In genomic region chr9:96031366-96031824, GRCh38 we compare ENCODE assay signal across 9 cellular contexts.
DNase-seq lines count a peak whose midpoint lies in the region; ATAC-seq, FAIRE-seq and TF ChIP-seq lines count a peak whose summit lies in the region.
"Had no signal": no experiment of that assay in that cellular context is flagged by ENCODE, and none has a peak within 500 bp of the region (broad histone marks: within the 10 kb centered on the region; RNA-seq: fewer than 3 reads in every experiment).

No MANE protein-coding gene starts in this region.

- ATAC-seq in pancreas (peak; percentile 74 to 89 (median 88)), HG02981 (IDR thresholded peaks at IDR 0.05; ENCODE audit: unreplicated experiment) (no peak), GM18519 (IDR thresholded peaks at IDR 0.05; ENCODE audit: low FRiP score, unreplicated experiment) (no peak)

- intact Hi-C loops in pancreas (cut with DNase I) = no loop called here

- peaks cover 13 to 17% (median 14%) of the 10 kb centered on the region in 3 donors for H3K4me1 ChIP-seq in pancreas
- peaks cover 0 to 7% (median 3%) of the 10 kb centered on the region in 4 donors for H3K4me1 ChIP-seq in Peyer's patch

- H3K4me3 ChIP-seq in pancreas = no peak overlapping the region
- H3K4me3 ChIP-seq in Peyer's patch = no peak overlapping the region

- 28 to 29% methylated on average over 6 of the region's 6 CpGs for WGBS in pancreas, 2 donors

- TF ChIP-seq CTCF in chondrocyte (IDR thresholded peaks at IDR 0.05) (no peak), pancreas (IDR thresholded peaks at IDR 0.05) (no peak), Peyer's patch (IDR thresholded peaks at IDR 0.05) (no peak)

- TF ChIP-seq POLR2A in Peyer's patch (IDR thresholded peaks at IDR 0.05) = no peak

- H3K27me3 Mint-ChIP-seq in chondrocyte (ENCODE audit: low read depth) = peaks cover 15% of the 10 kb centered on the region

- FAIRE-seq in pancreas (lab: Jason Lieb, UNC) = no peak
- no peak for FAIRE-seq in frontal cortex (lab: Jason Lieb, UNC)

- peaks cover 25% of the 10 kb centered on the region for H3K4me1 Mint-ChIP-seq in chondrocyte (ENCODE audit: low read depth)

- H3K9me3 Mint-ChIP-seq in chondrocyte (ENCODE audit: low read depth) = peaks cover 5% of the 10 kb centered on the region

- H3K36me3 Mint-ChIP-seq in chondrocyte (ENCODE audit: low read depth) = peaks cover 1% of the 10 kb centered on the region

- H3K27ac Mint-ChIP-seq in chondrocyte (ENCODE audit: unreplicated experiment) = peak overlapping the region; percentile 89
- H3K27ac Mint-ChIP-seq: progenitor cell of endocrine pancreas had no signal

- H3K9me3 ChIP-seq in pancreas (no peaks in the 10 kb centered on the region), Peyer's patch (peaks cover 0 to 12% (median 0%) of the 10 kb centered on the region in 4 donors)

- peak overlapping the region in 2 of 4 donors; percentile 35 to 44 for H3K27ac ChIP-seq in pancreas
- H3K27ac ChIP-seq in Peyer's patch = peak overlapping the region in 1 of 4 donors; percentile 20

- H3K36me3 ChIP-seq in pancreas = no peaks in the 10 kb centered on the region
- no peaks in the 10 kb centered on the region for H3K36me3 ChIP-seq in Peyer's patch

- no peaks in the 10 kb centered on the region for H3K27me3 ChIP-seq in pancreas
- H3K27me3 ChIP-seq in Peyer's patch = no peaks in the 10 kb centered on the region

- peak; percentile 64 for DNase-seq in DMS79 treated with DMSO at 0.1 percent for 48 hours (lab: John Stamatoyannopoulos, UW)
- DNase-seq in NCI-H2196 (lab: John Stamatoyannopoulos, UW; ENCODE audit: unreplicated experiment) = peak; percentile 81
- no peak for DNase-seq in chondrocyte (ENCODE audit: low spot score)
- DNase-seq in pancreas = peak; percentile 82 to 94 (median 89)
- no peak for DNase-seq in frontal cortex (ENCODE audit: low spot score in 2 of 2)
- no peak for DNase-seq in Peyer's patch

- no peak overlapping the region for H3K4me3 Mint-ChIP-seq in chondrocyte (ENCODE audit: unreplicated experiment)

Comparison
In these comparisons a context has a peak if more than half of its experiments do, and no peak if none do; other contexts are left out.
1. DNase-seq: peak in DMS79 treated with DMSO at 0.1 percent for 48 hours (single experiment), NCI-H2196 (single experiment) and pancreas (6 of 6); none in chondrocyte (single experiment), frontal cortex (0 of 2) and Peyer's patch (0 of 3).
2. ATAC-seq: peak in pancreas (4 of 4); none in HG02981 (single experiment) and GM18519 (single experiment).